In genomic region chr7:6571160-6571779, GRCh38 we compare ENCODE assay signal across 1 cellular context.
TF ChIP-seq lines count a peak whose summit lies in the region.

No MANE protein-coding gene starts in this region.

TF ChIP-seq in GM12878, 131 proteins besides CTCF, POLR2A, EP300 and RAD21:
- no peak for TF ChIP-seq YY1 (IDR thresholded peaks at IDR 0.05; ENCODE audit: low read depth, low read length)
- no peak for TF ChIP-seq RFX5 (IDR thresholded peaks at IDR 0.05; ENCODE audit: low read depth, low read length)
- TF ChIP-seq, protein P1, sequence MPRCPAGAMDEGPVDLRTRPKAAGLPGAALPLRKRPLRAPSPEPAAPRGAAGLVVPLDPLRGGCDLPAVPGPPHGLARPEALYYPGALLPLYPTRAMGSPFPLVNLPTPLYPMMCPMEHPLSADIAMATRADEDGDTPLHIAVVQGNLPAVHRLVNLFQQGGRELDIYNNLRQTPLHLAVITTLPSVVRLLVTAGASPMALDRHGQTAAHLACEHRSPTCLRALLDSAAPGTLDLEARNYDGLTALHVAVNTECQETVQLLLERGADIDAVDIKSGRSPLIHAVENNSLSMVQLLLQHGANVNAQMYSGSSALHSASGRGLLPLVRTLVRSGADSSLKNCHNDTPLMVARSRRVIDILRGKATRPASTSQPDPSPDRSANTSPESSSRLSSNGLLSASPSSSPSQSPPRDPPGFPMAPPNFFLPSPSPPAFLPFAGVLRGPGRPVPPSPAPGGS (IDR thresholded peaks at IDR 0.05; ENCODE audit: borderline replicate concordance, insufficient read depth, low read depth, low read length, poor library complexity, severe bottlenecking) = peak; percentile 82
- TF ChIP-seq PKNOX1 (IDR thresholded peaks at IDR 0.05) = peak; percentile 40; the same call in 1 of the 2 replicates
- peak; percentile 58; the same call in 1 of the 2 replicates for TF ChIP-seq TCF3 (IDR thresholded peaks at IDR 0.05; ENCODE audit: borderline replicate concordance, insufficient read depth, low read depth, low read length)
